ENCODE assay signal across 20 cellular contexts in the genomic region with DNA sequence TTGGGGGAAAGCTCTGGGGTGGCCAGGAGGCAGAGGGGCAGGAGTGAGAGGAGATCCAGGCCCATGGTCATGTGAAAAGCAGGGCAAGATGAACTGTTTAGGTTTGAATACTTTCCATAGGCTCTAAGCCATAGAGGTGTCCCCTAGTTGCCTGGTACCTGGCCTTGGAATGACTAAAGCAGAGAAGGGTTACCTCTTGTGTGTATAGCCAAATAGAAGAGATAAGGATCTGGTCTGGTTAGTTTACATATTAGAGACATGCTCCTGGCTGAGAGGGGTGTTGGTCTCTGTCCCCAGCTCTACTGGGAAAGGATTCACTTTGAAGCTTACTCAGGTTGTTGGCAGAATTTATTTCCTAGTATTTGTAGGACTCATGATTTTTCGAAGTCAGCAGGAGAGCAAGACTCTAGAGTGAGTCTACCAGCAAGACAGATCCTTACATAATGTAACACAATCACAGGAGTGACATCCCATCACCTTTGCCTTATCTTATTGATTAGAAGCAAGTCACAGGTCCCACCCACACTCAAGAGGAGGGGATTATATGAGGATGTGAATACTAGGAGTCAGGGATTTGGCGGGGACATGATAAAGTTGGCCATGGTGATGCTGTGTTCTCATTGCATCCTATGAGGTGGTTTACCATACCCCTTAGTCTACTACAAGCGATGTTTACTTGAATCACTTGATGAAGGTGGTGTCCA. TPM values are rescaled to one million over a fixed set of nuclear protein-coding genes. Genes with fewer than 3 reads are reported as not detected.
A peak's percentile ranks its signal among the peaks of the same experiment; 100 is the strongest.
DNase-seq lines count a peak whose midpoint lies in the region; ATAC-seq and TF ChIP-seq lines count a peak whose summit lies in the region.
"Had no signal": no experiment of that assay in that cellular context is flagged by ENCODE, and none has a peak within 500 bp of the region (broad histone marks: within the 10 kb centered on the region; RNA-seq: fewer than 3 reads in every experiment).

No MANE protein-coding gene starts in this region.

- no peak overlapping the region for H4K12ac ChIP-seq in trophoblast cell (ENCODE audit: low read depth, low read length)

- H3K9me3 ChIP-seq in Caco-2, result peaks cover 10% of the 10 kb centered on the region
- H3K9me3 ChIP-seq in fibroblast of lung (ENCODE audit: control insufficient read depth, insufficient read depth, low read depth, low read length), result no peaks in the 10 kb centered on the region
- H3K9me3 ChIP-seq in trophoblast cell (ENCODE audit: insufficient read depth, low read depth, low read length), result peaks cover 2% of the 10 kb centered on the region
- peaks cover 5% of the 10 kb centered on the region; the same call in 1 of the 2 replicates for H3K9me3 ChIP-seq in MG63
- H3K9me3 ChIP-seq: spleen had no signal

- POLR2A ChIA-PET in Caco-2 (lab: Charles Lee), result interaction anchor here (1.0 kb wide), 1 partner anchor 11 kb away, joined by 5 read pairs; a partner anchor contains a TSS

- BruUV-seq in Caco-2 (replicated peaks; lab: Mats Ljungman, UMichigan), result no TSS peak

- H3K79me2 ChIP-seq in fibroblast of lung (ENCODE audit: control insufficient read depth, insufficient read depth, low read length) (no peaks in the 10 kb centered on the region), trophoblast cell (ENCODE audit: control insufficient read depth, insufficient read depth, low read length, poor library complexity) (no peaks in the 10 kb centered on the region)

- H3K4me3 Mint-ChIP-seq in Caco-2 (ENCODE audit: unreplicated experiment), result peak overlapping the region; percentile 58
- H3K4me3 Mint-ChIP-seq: activated naive CD8-positive, alpha-beta T cell treated with anti-CD3 and anti-CD28 coated beads, Interleukin-2, amount 10 ng/mL, durations not matched to agents 7 days and 5 days; activated T-cell treated with anti-CD3 and anti-CD28 coated beads, Interleukin-2, amount 50 U/mL, for 4 hours had no signal

- WGBS in trophoblast cell (ENCODE audit: extremely low coverage, insufficient coverage, insufficient read length), result no CpG with 5 or more reads among the region's 3 CpGs

- H3K4me1 Mint-ChIP-seq in Caco-2 (ENCODE audit: low read depth, unreplicated experiment), result peaks cover 52% of the 10 kb centered on the region

- TF ChIP-seq CTCF in Caco-2 (IDR thresholded peaks at IDR 0.05; ENCODE audit: insufficient read depth in 1 of 2, low read depth in 1 of 2, low read length in 1 of 2, severe bottlenecking in 1 of 2, unreplicated experiment in 1 of 2), result no peak
- TF ChIP-seq CTCF in fibroblast of lung (conservative IDR thresholded peaks at IDR 0.05 in 1 of 2, IDR thresholded peaks at IDR 0.05 in 1 of 2; ENCODE audit: low read depth in 1 of 2, low read length in 2 of 2), result no peak

- peaks cover 25% of the 10 kb centered on the region for H3K36me3 Mint-ChIP-seq in Caco-2 (ENCODE audit: insufficient read depth, unreplicated experiment)
- H3K36me3 Mint-ChIP-seq: activated naive CD8-positive, alpha-beta T cell treated with anti-CD3 and anti-CD28 coated beads, Interleukin-2, amount 10 ng/mL, durations not matched to agents 7 days and 5 days had no signal

- H3K18ac ChIP-seq in trophoblast cell (ENCODE audit: low read length), result no peak overlapping the region

- no peak overlapping the region for H3K23ac ChIP-seq in trophoblast cell (ENCODE audit: low read length)

- H2AFZ ChIP-seq in fibroblast of lung (ENCODE audit: low read length) (no peak overlapping the region), trophoblast cell (ENCODE audit: insufficient read depth, low read length, poor library complexity) (no peak overlapping the region)

- H2AK5ac ChIP-seq in trophoblast cell (ENCODE audit: low read length), result peak overlapping the region; percentile 80

- H3K27ac ChIP-seq in fibroblast of lung (ENCODE audit: insufficient read depth, low read length) (peak overlapping the region; percentile 91), trophoblast cell (ENCODE audit: low read depth, low read length) (no peak overlapping the region)
- H3K27ac ChIP-seq: BLaER1, HL-60, KMS-11, spleen had no signal

- H4K8ac ChIP-seq in trophoblast cell (ENCODE audit: low read depth, low read length), result no peak overlapping the region

- H3K36me3 ChIP-seq in Caco-2 (ENCODE audit: control insufficient read depth, insufficient read depth, low read length) (no peaks in the 10 kb centered on the region), fibroblast of lung (ENCODE audit: control insufficient read depth, insufficient read depth, low read length) (no peaks in the 10 kb centered on the region), trophoblast cell (ENCODE audit: control insufficient read depth in 1 of 2, insufficient read depth in 2 of 2, low read length in 2 of 2) (no peaks in the 10 kb centered on the region), MG63 (no peaks in the 10 kb centered on the region)
- H3K36me3 ChIP-seq: BLaER1, spleen had no signal

- H3K27ac Mint-ChIP-seq in Caco-2 (ENCODE audit: unreplicated experiment), result peak overlapping the region; percentile 95
- H3K27ac Mint-ChIP-seq: activated naive CD8-positive, alpha-beta T cell treated with anti-CD3 and anti-CD28 coated beads, Interleukin-2, amount 10 ng/mL, durations not matched to agents 7 days and 5 days had no signal

- DNase-seq in Caco-2, result peak in 1 of 2 experiments; percentile 51
- peak; percentile 98 for DNase-seq in NCI-H526 (lab: John Stamatoyannopoulos, UW)
- no peak for DNase-seq in fibroblast of lung (ENCODE audit: low read depth in 2 of 2)
- DNase-seq in trophoblast cell, result peak; percentile 53 to 83
- no peak for DNase-seq in MG63
- no peak for DNase-seq in cortex of kidney (lab: John Stamatoyannopoulos, UW)
- DNase-seq in AG20443 (ENCODE audit: low spot score), result no peak
- DNase-seq: activated CD4-positive, alpha-beta T cell treated with anti-CD3 and anti-CD28 coated beads, Interleukin-2, amount 50 U/mL, for 48 hours; activated naive CD8-positive, alpha-beta T cell treated with anti-CD3 and anti-CD28 coated beads, Interleukin-2, amount 10 ng/mL, durations not matched to agents 7 days and 5 days; activated T-cell treated with anti-CD3 and anti-CD28 coated beads, Interleukin-2, amount 50 U/mL, for 4 hours; DMS153; NCI-H1436 treated with DMSO at 0.1 percent for 48 hours; nucleus accumbens; spleen; stimulated activated naive CD8-positive, alpha-beta T cell treated with anti-CD3 and anti-CD28 coated beads, Interleukin-15, Interleukin-2, amounts not matched to agents 100 U/mL and 50 U/mL, for 24 hours had no signal

- no peak overlapping the region for H3K14ac ChIP-seq in trophoblast cell (ENCODE audit: low read length)

- peak overlapping the region; percentile 24 for H2BK12ac ChIP-seq in trophoblast cell (ENCODE audit: low read length)

- H3K4ac ChIP-seq in trophoblast cell (ENCODE audit: low read depth, low read length), result no peak overlapping the region

- peaks cover 14% of the 10 kb centered on the region for H3K79me1 ChIP-seq in trophoblast cell (ENCODE audit: low read length)

- H2BK5ac ChIP-seq in trophoblast cell (ENCODE audit: low read depth, low read length, poor library complexity), result no peak overlapping the region

- H2BK120ac ChIP-seq in trophoblast cell (ENCODE audit: insufficient read depth, low read length, poor library complexity), result peak overlapping the region; percentile 63

- no peak overlapping the region for H3K4me3 ChIP-seq in Caco-2 (ENCODE audit: low read depth, low read length)
- H3K4me3 ChIP-seq in fibroblast of lung (replicated peaks in 1 of 4; ENCODE audit: control extremely low read depth in 1 of 4, insufficient read depth in 1 of 4, low read depth in 3 of 4, low read length in 4 of 4), result no peak overlapping the region
- no peak overlapping the region for H3K4me3 ChIP-seq in trophoblast cell (ENCODE audit: low read depth, low read length)
- H3K4me3 ChIP-seq in MG63, result no peak overlapping the region
- H3K4me3 ChIP-seq: BLaER1, spleen had no signal

- H3K4me1 ChIP-seq in Caco-2 (peaks cover 53% of the 10 kb centered on the region), fibroblast of lung (ENCODE audit: control insufficient read depth, extremely low read depth, insufficient read depth, low read length) (peaks cover 25% of the 10 kb centered on the region), trophoblast cell (ENCODE audit: control insufficient read depth in 1 of 2, insufficient read depth in 2 of 2, low read length in 2 of 2) (peaks cover 16 to 32% of the 10 kb centered on the region in 2 experiments)
- H3K4me1 ChIP-seq: BLaER1 had no signal

- H3K4me2 ChIP-seq in fibroblast of lung (ENCODE audit: extremely low read depth, insufficient read depth, low read length), result no peak overlapping the region
- H3K4me2 ChIP-seq in trophoblast cell (ENCODE audit: low read length), result no peak overlapping the region
- H3K4me2 ChIP-seq: BLaER1, KMS-11 had no signal

- no peaks in the 10 kb centered on the region for H3K27me3 Mint-ChIP-seq in Caco-2 (ENCODE audit: insufficient read depth, unreplicated experiment)

- no peaks in the 10 kb centered on the region for H4K20me1 ChIP-seq in fibroblast of lung (ENCODE audit: control insufficient read depth, extremely low read depth, insufficient read depth, low read length)
- H4K20me1 ChIP-seq: BLaER1 had no signal

- peak overlapping the region; percentile 12 for H4K91ac ChIP-seq in trophoblast cell (ENCODE audit: low read depth, low read length)

- H3K27me3 ChIP-seq in Caco-2 (replicated peaks; ENCODE audit: control insufficient read depth, insufficient read depth, low read length) (no peaks in the 10 kb centered on the region), fibroblast of lung (ENCODE audit: control insufficient read depth, insufficient read depth, low read length) (no peaks in the 10 kb centered on the region), trophoblast cell (ENCODE audit: insufficient read depth, low read length) (no peaks in the 10 kb centered on the region), MG63 (no peaks in the 10 kb centered on the region)
- H3K27me3 ChIP-seq: BLaER1, spleen had no signal

- CTCF ChIA-PET in Caco-2 (lab: Charles Lee), result no interaction called here

- H3K9ac ChIP-seq in fibroblast of lung (ENCODE audit: insufficient read depth, low read length) (no peak overlapping the region), trophoblast cell (ENCODE audit: low read length) (no peak overlapping the region)
- H3K9ac ChIP-seq: BLaER1, KMS-11 had no signal

- intact Hi-C loops in Caco-2 (cut with micrococcal nuclease; ENCODE audit: unreplicated experiment), result loop anchor here (1.0 to 5.0 kb wide), 2 partner anchors 37 to 262 kb away; a partner anchor contains a TSS

- no peaks in the 10 kb centered on the region for H3K9me3 Mint-ChIP-seq in Caco-2 (ENCODE audit: unreplicated experiment)
- H3K9me3 Mint-ChIP-seq: activated naive CD8-positive, alpha-beta T cell treated with anti-CD3 and anti-CD28 coated beads, Interleukin-2, amount 10 ng/mL, durations not matched to agents 7 days and 5 days; activated T-cell treated with anti-CD3 and anti-CD28 coated beads, Interleukin-2, amount 50 U/mL, for 4 hours had no signal

- ATAC-seq in GM21825 (IDR thresholded peaks at IDR 0.05; ENCODE audit: unreplicated experiment), result no peak
- ATAC-seq: activated T-cell treated with anti-CD3 and anti-CD28 coated beads, Interleukin-2, amount 50 U/mL, for 4 hours; stimulated activated naive CD8-positive, alpha-beta T cell treated with anti-CD3 and anti-CD28 coated beads, Interleukin-15, Interleukin-2, amounts not matched to agents 100 U/mL and 50 U/mL, for 24 hours had no signal

RNA-seq across cellular contexts. Expression of a gene that starts 11.4 kb away (rescaled TPM):
- total RNA-seq in Caco-2 (2022), result 49.2 and 78.3 TPM in 2 replicates
- 46.0 and 423 TPM in 2 replicates for total RNA-seq in fibroblast of lung
- 301 and 353 TPM in 2 replicates for polyA plus RNA-seq in fibroblast of lung
- 158 and 193 TPM in 2 replicates for polyA plus RNA-seq in fibroblast of lung (2012)
- 73.5 and 103 TPM in 2 replicates for polyA minus RNA-seq in fibroblast of lung (ENCODE audit: low replicate concordance)
- 1.8 and 2.2 TPM in 2 replicates for polyA plus RNA-seq in trophoblast cell (2013)
- 408 and 422 TPM in 2 replicates for total RNA-seq in MG63 (2014; rRNA removed; shearing (Covaris generic); ENCODE audit: low replicate concordance)
- total RNA-seq: activated naive CD8-positive, alpha-beta T cell treated with anti-CD3 and anti-CD28 coated beads, Interleukin-2, amount 10 ng/mL, durations not matched to agents 7 days and 5 days; OCI-LY7 had no signal

RNA-seq across cellular contexts. Expression of a gene that starts 55.4 kb away (rescaled TPM):
- total RNA-seq in Caco-2 (2022) (not detected in 2 replicates), fibroblast of lung (not detected in 2 replicates)
- polyA plus RNA-seq in fibroblast of lung, result not detected in 2 replicates
- not detected in 2 replicates for polyA plus RNA-seq in fibroblast of lung (2012)
- not detected in 2 replicates for polyA minus RNA-seq in fibroblast of lung (ENCODE audit: low replicate concordance)
- polyA plus RNA-seq in trophoblast cell (2013), result 0.17 and 0.23 TPM in 2 replicates
- total RNA-seq in MG63 (2014; rRNA removed; shearing (Covaris generic); ENCODE audit: low replicate concordance), result 4.5 and 6.4 TPM in 2 replicates
- total RNA-seq: activated naive CD8-positive, alpha-beta T cell treated with anti-CD3 and anti-CD28 coated beads, Interleukin-2, amount 10 ng/mL, durations not matched to agents 7 days and 5 days; activated T-cell treated with anti-CD3 and anti-CD28 coated beads, Interleukin-2, amount 50 U/mL, for 4 hours; OCI-LY7 had no signal

Comparison
In these comparisons a context has a peak if more than half of its experiments do, and no peak if none do; other contexts are left out.
1. DNase-seq: peak in NCI-H526 (2 of 2) and trophoblast cell (2 of 2); none in fibroblast of lung (0 of 2), MG63 (single experiment), cortex of kidney (single experiment) and AG20443 (single experiment).